16 cellular contexts compared by ENCODE assay signal in genomic region chr17:42472709-42473521, GRCh38. TPM values are rescaled to one million over a fixed set of nuclear protein-coding genes. Genes with fewer than 3 reads are reported as not detected.
DNase-seq lines count a peak whose midpoint lies in the region; ATAC-seq and TF ChIP-seq lines count a peak whose summit lies in the region.
"Had no signal": no experiment of that assay in that cellular context is flagged by ENCODE, and none has a peak within 500 bp of the region (broad histone marks: within the 10 kb centered on the region; RNA-seq: fewer than 3 reads in every experiment).

No MANE protein-coding gene starts in this region.

- H3K36me3 ChIP-seq in mammary epithelial cell (ENCODE audit: insufficient read depth, low read length) = no peaks in the 10 kb centered on the region

- H3K9ac ChIP-seq in mammary epithelial cell (ENCODE audit: insufficient read depth, low read length) = no peak overlapping the region
- H3K9ac ChIP-seq: SK-N-SH had no signal

- no peaks in the 10 kb centered on the region for H3K79me2 ChIP-seq in mammary epithelial cell (ENCODE audit: insufficient read depth, low read length)

- CTCF ChIA-PET in mammary epithelial cell (lab: Charles Lee; ENCODE audit: low non-redundant PET) (no interaction called here), GM10248 (lab: Yijun Ruan, JAX) (interaction anchor here (0.7 to 1.9 kb wide), 3 partner anchors 13 to 66 kb away, joined by 3 to 5 read pairs (median 4); no protein-coding TSS in a partner anchor)

- no peak overlapping the region for H2AFZ ChIP-seq in mammary epithelial cell (ENCODE audit: low read depth, low read length)

- in situ Hi-C loops in mammary epithelial cell (cut with MboI; ENCODE audit: low sequenced_read_pairs in 2 of 2) = no loop called here

- no peaks in the 10 kb centered on the region for H3K9me3 ChIP-seq in mammary epithelial cell (replicated peaks; ENCODE audit: insufficient read depth, low read length)
- H3K9me3 ChIP-seq: BE2C, SK-N-SH had no signal

- no peaks in the 10 kb centered on the region for H3K27me3 ChIP-seq in mammary epithelial cell (ENCODE audit: insufficient read depth, low read length)
- H3K27me3 ChIP-seq: BE2C had no signal

- no peak for ATAC-seq in HG03108 (IDR thresholded peaks at IDR 0.05; ENCODE audit: unreplicated experiment)
- ATAC-seq: left cardiac atrium had no signal

- DNase-seq in AG08396 (ENCODE audit: low spot score) = peak; percentile 23
- DNase-seq in LHCN-M2 (ENCODE audit: low read depth) = peak; percentile 64
- peak; percentile 19 for DNase-seq in mammary epithelial cell
- DNase-seq in kidney tubule cell (ENCODE audit: low spot score) = peak; percentile 15
- DNase-seq in GM10248 (ENCODE audit: extremely low spot score) = no peak
- DNase-seq in stimulated activated CD4-positive, alpha-beta T cell treated with anti-CD3 and anti-CD28 coated beads, Interleukin-4, amount 100 ng/mL, for 4 hours = no peak
- no peak for DNase-seq in SIG-M5 (lab: John Stamatoyannopoulos, UW)
- DNase-seq: activated CD4-positive, CD25-positive, alpha-beta regulatory T cell; BE2C; foreskin melanocyte; left cardiac atrium; NCI-H226; nucleus accumbens; SK-N-SH; stimulated activated CD4-positive, alpha-beta T cell treated with anti-CD3 and anti-CD28 coated beads, Interleukin-4, amount 100 ng/mL, for 24 hours had no signal

- H3K27ac ChIP-seq in mammary epithelial cell (ENCODE audit: insufficient read depth, low read depth, low read length) = no peak overlapping the region

- peaks cover 3% of the 10 kb centered on the region for H3K4me1 ChIP-seq in mammary epithelial cell (ENCODE audit: insufficient read depth, low read length)
- H3K4me1 ChIP-seq: BE2C had no signal

- no peak overlapping the region for H3K4me2 ChIP-seq in mammary epithelial cell (ENCODE audit: insufficient read depth, low read depth, low read length)
- H3K4me2 ChIP-seq: SK-N-SH had no signal

- no peak overlapping the region for H3K4me3 ChIP-seq in mammary epithelial cell (replicated peaks in 1 of 3; ENCODE audit: insufficient read depth in 1 of 3, low read depth in 2 of 3, low read length in 3 of 3)

- POLR2A ChIA-PET in GM10248 (lab: Yijun Ruan, JAX) = interaction anchor here (0.6 to 0.7 kb wide), 2 partner anchors 36 to 843 kb away, joined by 3 to 6 read pairs; no protein-coding TSS in a partner anchor

- TF ChIP-seq CTCF in mammary epithelial cell (conservative IDR thresholded peaks at IDR 0.05 in 1 of 2, IDR thresholded peaks at IDR 0.05 in 1 of 2; ENCODE audit: extremely low read depth in 1 of 2, insufficient read depth in 1 of 2, low read depth in 1 of 2, low read length in 2 of 2) = no peak
- TF ChIP-seq CTCF in GM10248 (IDR thresholded peaks at IDR 0.05; ENCODE audit: control extremely low read depth, extremely low read depth, low read depth, missing control alignments) = no peak

- 52% methylated on average over 7 of the region's 8 CpGs for WGBS in mammary epithelial cell (ENCODE audit: low coverage, missing lambda C conversion rate)

- H4K20me1 ChIP-seq in mammary epithelial cell (ENCODE audit: insufficient read depth, low read length) = no peaks in the 10 kb centered on the region

- intact Hi-C loops in mammary epithelial cell (cut with micrococcal nuclease) = no loop called here

- dilution Hi-C loops in mammary epithelial cell (cut with HindIII; ENCODE audit: low sequenced_read_pairs) = loop anchor here (5.0 kb wide), 1 partner anchor 54 kb away; no protein-coding TSS in a partner anchor

- no TSS peak for BruUV-seq in mammary epithelial cell (replicated peaks; lab: Mats Ljungman, UMichigan)

RNA-seq across cellular contexts. Expression of gene ATP6V0A1, which starts 14.2 kb away (rescaled TPM):
- 38.2 and 43.8 TPM in 2 replicates for total RNA-seq in LHCN-M2 (2014; rRNA removed)
- 37.6 TPM for polyA plus RNA-seq in LHCN-M2 (2012)
- total RNA-seq in mammary epithelial cell = 100 to 1,000 TPM in 1 of 2 donors, 10 to 100 TPM in 1; 57.0 to 102 TPM
- polyA plus RNA-seq in mammary epithelial cell = 31.5 TPM
- polyA minus RNA-seq in mammary epithelial cell = 149 TPM

RNA-seq across cellular contexts. Expression of gene CAVIN1, which starts 49.9 kb away (rescaled TPM):
- total RNA-seq in LHCN-M2 (2014; rRNA removed) (308 and 325 TPM in 2 replicates), mammary epithelial cell (100 to 1,000 TPM; 354 to 592 TPM)
- polyA plus RNA-seq in LHCN-M2 (2012) = 454 TPM
- polyA plus RNA-seq in mammary epithelial cell = 249 TPM
- 304 TPM for polyA minus RNA-seq in mammary epithelial cell

Comparison
In these comparisons a context has a peak if more than half of its experiments do, and no peak if none do; other contexts are left out.
1. DNase-seq: peak in AG08396 (single experiment), LHCN-M2 (single experiment), mammary epithelial cell (single experiment) and kidney tubule cell (single experiment); none in GM10248 (single experiment), stimulated activated CD4-positive, alpha-beta T cell treated with anti-CD3 and anti-CD28 coated beads, Interleukin-4, amount 100 ng/mL, for 4 hours (0 of 2) and SIG-M5 (single experiment).